In the genomic region with DNA sequence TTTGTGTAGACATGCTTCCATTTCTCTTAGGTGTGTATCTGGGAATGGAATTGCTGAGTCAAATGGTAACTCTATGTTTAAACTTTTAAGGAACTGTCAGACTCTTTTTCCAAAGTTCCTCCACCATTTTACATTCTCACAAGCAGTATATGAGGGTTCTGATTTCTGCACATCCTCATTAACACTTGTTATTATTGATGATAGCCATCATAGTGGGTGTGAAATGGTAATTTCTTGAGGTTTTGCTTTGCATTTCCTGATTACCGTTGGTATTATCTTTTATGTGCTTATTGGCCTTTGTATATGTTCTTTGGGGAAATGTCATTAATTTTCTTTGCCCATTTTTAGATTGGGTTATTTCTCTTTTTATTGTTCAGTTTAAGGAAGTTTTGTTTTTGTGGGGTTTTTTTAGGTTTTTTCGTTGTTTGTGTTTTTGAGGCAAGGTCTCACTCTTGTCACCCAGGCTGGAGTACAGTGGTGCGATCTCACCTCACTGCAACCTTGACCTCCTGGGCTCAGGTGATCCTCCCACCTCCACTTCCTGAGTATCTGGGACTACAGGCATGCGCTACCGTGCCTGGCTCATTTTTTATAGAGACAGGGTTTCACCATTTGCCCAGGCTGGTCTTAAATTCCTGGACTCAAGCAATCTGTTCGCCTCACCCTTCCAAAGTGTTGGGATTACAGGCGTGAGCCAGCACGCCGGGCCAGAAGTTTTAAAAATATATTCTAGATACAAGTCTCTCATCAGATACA, we compare ENCODE assay signal across 18 cellular contexts. TPM values are rescaled to one million over a fixed set of nuclear protein-coding genes. Genes with fewer than 3 reads are reported as not detected.
A peak's percentile ranks its signal among the peaks of the same experiment; 100 is the strongest.
DNase-seq lines count a peak whose midpoint lies in the region; ATAC-seq, FAIRE-seq and TF ChIP-seq lines count a peak whose summit lies in the region.
"Had no signal": no experiment of that assay in that cellular context is flagged by ENCODE, and none has a peak within 500 bp of the region (broad histone marks: within the 10 kb centered on the region; RNA-seq: fewer than 3 reads in every experiment).

No MANE protein-coding gene starts in this region.

- H3K36me3 ChIP-seq in heart left ventricle (peaks cover 0 to 32% (median 20%) of the 10 kb centered on the region in 9 donors), MM.1S (replicated peaks; ENCODE audit: insufficient read depth, low read length) (no peaks in the 10 kb centered on the region)

- H3K36me3 Mint-ChIP-seq in activated naive CD4-positive, alpha-beta T cell treated with anti-CD3 and anti-CD28 coated beads for 36 hours (ENCODE audit: low read depth): peaks cover 63% of the 10 kb centered on the region
- peaks cover 65% of the 10 kb centered on the region for H3K36me3 Mint-ChIP-seq in activated CD8-positive, alpha-beta T cell treated with anti-CD3 and anti-CD28 coated beads, Interleukin-2, amount 10 ng/mL, durations not matched to agents 7 days and 5 days (ENCODE audit: low read depth)

- DNase-seq in activated naive CD4-positive, alpha-beta T cell treated with anti-CD3 and anti-CD28 coated beads for 36 hours: no peak
- DNase-seq in activated naive CD4-positive, alpha-beta T cell treated with anti-CD3 and anti-CD28 coated beads, Interleukin-2, amount 50 U/mL, for 16 hours: no peak
- DNase-seq in activated CD8-positive, alpha-beta T cell treated with anti-CD3 and anti-CD28 coated beads, Interleukin-2, amount 10 ng/mL, durations not matched to agents 7 days and 5 days: no peak
- DNase-seq in heart left ventricle (no peak), omental fat pad (ENCODE audit: low spot score) (no peak), MM.1S (no peak), GM19239 (ENCODE audit: insufficient read length, low spot score) (no peak)
- DNase-seq: activated CD4-positive, alpha-beta T cell treated with anti-CD3 and anti-CD28 coated beads for 4 hours; activated T-cell treated with anti-CD3 and anti-CD28 coated beads for 4 hours; effector CD4-positive, alpha-beta T cell; head of caudate nucleus; NCI-H146; retina; stimulated activated naive CD4-positive, alpha-beta T cell treated with Interleukin-2 at 50 U/mL for 16 hours; upper lobe of left lung had no signal

- H3K27me3 ChIP-seq in heart left ventricle (no peaks in the 10 kb centered on the region), MM.1S (replicated peaks; ENCODE audit: insufficient read depth, low read length) (no peaks in the 10 kb centered on the region)
- H3K27me3 ChIP-seq: upper lobe of left lung had no signal

- no peaks in the 10 kb centered on the region for H3F3A ChIP-seq in MM.1S (ENCODE audit: insufficient read depth, low read length)

- no peaks in the 10 kb centered on the region for H3K9me3 Mint-ChIP-seq in activated naive CD4-positive, alpha-beta T cell treated with anti-CD3 and anti-CD28 coated beads for 36 hours
- H3K9me3 Mint-ChIP-seq in activated CD8-positive, alpha-beta T cell treated with anti-CD3 and anti-CD28 coated beads, Interleukin-2, amount 10 ng/mL, durations not matched to agents 7 days and 5 days (ENCODE audit: insufficient read depth): no peaks in the 10 kb centered on the region

- no peak overlapping the region for H3K4me2 ChIP-seq in MM.1S (ENCODE audit: low read depth, low read length)

- CTCF ChIA-PET in activated naive CD4-positive, alpha-beta T cell treated with anti-CD3 and anti-CD28 coated beads for 36 hours (lab: Charles Lee): interaction anchor here (0.8 kb wide), 1 partner anchor 291 kb away, joined by 4 read pairs; no protein-coding TSS in a partner anchor
- CTCF ChIA-PET in activated CD8-positive, alpha-beta T cell treated with anti-CD3 and anti-CD28 coated beads, Interleukin-2, amount 10 ng/mL, durations not matched to agents 7 days and 5 days (lab: Charles Lee): no interaction called here

- TF ChIP-seq CTCF in heart left ventricle (IDR thresholded peaks at IDR 0.05): no peak
- no peak for TF ChIP-seq CTCF in omental fat pad (IDR thresholded peaks at IDR 0.05)
- TF ChIP-seq CTCF in MM.1S (IDR thresholded peaks at IDR 0.05; ENCODE audit: low read length): no peak

- no peak overlapping the region for H3K4me3 Mint-ChIP-seq in activated naive CD4-positive, alpha-beta T cell treated with anti-CD3 and anti-CD28 coated beads for 36 hours
- no peak overlapping the region for H3K4me3 Mint-ChIP-seq in activated CD8-positive, alpha-beta T cell treated with anti-CD3 and anti-CD28 coated beads, Interleukin-2, amount 10 ng/mL, durations not matched to agents 7 days and 5 days

- H3K9me3 ChIP-seq in heart left ventricle (peaks cover 0 to 8% (median 0%) of the 10 kb centered on the region in 12 donors), MM.1S (replicated peaks; ENCODE audit: insufficient read depth, low read length) (no peaks in the 10 kb centered on the region)
- H3K9me3 ChIP-seq: upper lobe of left lung had no signal

- no peaks in the 10 kb centered on the region for H4K20me1 ChIP-seq in MM.1S (ENCODE audit: insufficient read depth, low read length)

- 63 to 70% (median 66%) methylated on average over 9 of the region's 9 CpGs for WGBS in heart left ventricle, 4 donors

- no peak for TF ChIP-seq POLR2A in heart left ventricle (IDR thresholded peaks at IDR 0.05)

- intact Hi-C loops in activated naive CD4-positive, alpha-beta T cell treated with anti-CD3 and anti-CD28 coated beads for 36 hours (cut with micrococcal nuclease): no loop called here
- intact Hi-C loops in heart left ventricle (cut with DNase I): no loop called here

- no peak overlapping the region for H3K4me3 ChIP-seq in heart left ventricle
- no peak overlapping the region for H3K4me3 ChIP-seq in MM.1S (ENCODE audit: low read length)
- H3K4me3 ChIP-seq: SK-N-MC, upper lobe of left lung had no signal

- no peak overlapping the region for H2AFZ ChIP-seq in MM.1S (ENCODE audit: low read length)

- H3K9ac ChIP-seq in MM.1S (ENCODE audit: low read length): no peak overlapping the region

- H3K27ac ChIP-seq in heart left ventricle: peak overlapping the region in 7 of 12 donors; percentile 4 to 64 (median 33)
- no peak overlapping the region for H3K27ac ChIP-seq in MM.1S (ENCODE audit: low read length)
- H3K27ac ChIP-seq: SK-N-MC, upper lobe of left lung had no signal

- H3K27me3 Mint-ChIP-seq in activated naive CD4-positive, alpha-beta T cell treated with anti-CD3 and anti-CD28 coated beads for 36 hours (ENCODE audit: low read depth): no peaks in the 10 kb centered on the region
- H3K27me3 Mint-ChIP-seq in activated CD8-positive, alpha-beta T cell treated with anti-CD3 and anti-CD28 coated beads, Interleukin-2, amount 10 ng/mL, durations not matched to agents 7 days and 5 days (ENCODE audit: low read depth): no peaks in the 10 kb centered on the region

- peaks cover 46% of the 10 kb centered on the region for H3K4me1 Mint-ChIP-seq in activated naive CD4-positive, alpha-beta T cell treated with anti-CD3 and anti-CD28 coated beads for 36 hours (ENCODE audit: low read depth)
- H3K4me1 Mint-ChIP-seq in activated CD8-positive, alpha-beta T cell treated with anti-CD3 and anti-CD28 coated beads, Interleukin-2, amount 10 ng/mL, durations not matched to agents 7 days and 5 days (ENCODE audit: low read depth): peaks cover 25% of the 10 kb centered on the region

- no peaks in the 10 kb centered on the region for H3K79me2 ChIP-seq in MM.1S (ENCODE audit: low read length)

- no peak for ATAC-seq in activated CD8-positive, alpha-beta T cell treated with anti-CD3 and anti-CD28 coated beads, Interleukin-2, amount 10 ng/mL, durations not matched to agents 7 days and 5 days
- peak; percentile 38 to 65 (median 55) for ATAC-seq in heart left ventricle
- ATAC-seq in omental fat pad (ENCODE audit: low FRiP score): peak; percentile 46
- ATAC-seq in GM21360 (IDR thresholded peaks at IDR 0.05; ENCODE audit: unreplicated experiment): no peak

- POLR2A ChIA-PET in activated CD8-positive, alpha-beta T cell treated with anti-CD3 and anti-CD28 coated beads, Interleukin-2, amount 10 ng/mL, durations not matched to agents 7 days and 5 days (lab: Charles Lee): no interaction called here

- peak overlapping the region; percentile 54 for H3K27ac Mint-ChIP-seq in activated naive CD4-positive, alpha-beta T cell treated with anti-CD3 and anti-CD28 coated beads for 36 hours
- H3K27ac Mint-ChIP-seq in activated CD8-positive, alpha-beta T cell treated with anti-CD3 and anti-CD28 coated beads, Interleukin-2, amount 10 ng/mL, durations not matched to agents 7 days and 5 days: peak overlapping the region; percentile 20

- no peaks in the 10 kb centered on the region for H3K9me2 ChIP-seq in MM.1S (replicated peaks; ENCODE audit: insufficient read depth, low read length)

- no peak for FAIRE-seq in GM19239 (lab: Jason Lieb, UNC)
- FAIRE-seq: TTC549 had no signal

- H3K4me1 ChIP-seq in heart left ventricle (peaks cover 0 to 22% (median 8%) of the 10 kb centered on the region in 12 donors), MM.1S (ENCODE audit: low read length) (no peaks in the 10 kb centered on the region)
- H3K4me1 ChIP-seq: upper lobe of left lung had no signal

RNA-seq across cellular contexts. Expression of a gene that starts 34.3 kb away (rescaled TPM):
- 10 to 100 TPM; 29.6 to 31.5 TPM for total RNA-seq in activated naive CD4-positive, alpha-beta T cell treated with anti-CD3 and anti-CD28 coated beads for 36 hours
- 10 to 100 TPM; 36.7 to 38.7 TPM for total RNA-seq in activated CD8-positive, alpha-beta T cell treated with anti-CD3 and anti-CD28 coated beads, Interleukin-2, amount 10 ng/mL, durations not matched to agents 7 days and 5 days
- 10 to 100 TPM in 1 of 9 donors, 1 to 10 TPM in 8; 4.2 to 10.7 (median 7.7) TPM for total RNA-seq in heart left ventricle
- polyA plus RNA-seq in heart left ventricle: 1 to 10 TPM; 3.6 to 6.2 TPM
- 10 to 100 TPM in 3 of 4 donors, 1 to 10 TPM in 1; 8.9 to 20.7 (median 14.2) TPM for total RNA-seq in omental fat pad

Comparison
In these comparisons a context has a peak if more than half of its experiments do, and no peak if none do; other contexts are left out.
1. ATAC-seq: peak in heart left ventricle (4 of 4) and omental fat pad (single experiment); none in activated CD8-positive, alpha-beta T cell treated with anti-CD3 and anti-CD28 coated beads, Interleukin-2, amount 10 ng/mL, durations not matched to agents 7 days and 5 days (single experiment) and GM21360 (single experiment).